Comparison of ENCODE assay signal across 12 cellular contexts in genomic region chr2:118974103-118974911, GRCh38. TPM values are rescaled to one million over a fixed set of nuclear protein-coding genes. Genes with fewer than 3 reads are reported as not detected.
DNase-seq lines count a peak whose midpoint lies in the region; ATAC-seq and TF ChIP-seq lines count a peak whose summit lies in the region.
"Had no signal": no experiment of that assay in that cellular context is flagged by ENCODE, and none has a peak within 500 bp of the region (broad histone marks: within the 10 kb centered on the region; RNA-seq: fewer than 3 reads in every experiment).

No MANE protein-coding gene starts in this region.

- DNase-seq in A172 (ENCODE audit: low spot score): peak; percentile 34
- DNase-seq in HFFc6: peak; percentile 12
- DNase-seq in adipocyte (ENCODE audit: low read depth): peak; percentile 3
- peak; percentile 66 for DNase-seq in islet precursor cell
- no peak for DNase-seq in activated naive CD8-positive, alpha-beta T cell treated with anti-CD3 and anti-CD28 coated beads, Interleukin-2, amount 50 U/mL, for 24 hours
- no peak for DNase-seq in dermis blood vessel endothelial cell
- DNase-seq in hepatic stellate cell (ENCODE audit: low spot score): no peak
- no peak for DNase-seq in midbrain (lab: John Stamatoyannopoulos, UW)

- H3K9me3 Mint-ChIP-seq in HFFc6: peaks cover 10% of the 10 kb centered on the region
- peaks cover 5% of the 10 kb centered on the region for H3K9me3 Mint-ChIP-seq in activated naive CD8-positive, alpha-beta T cell treated with anti-CD3 and anti-CD28 coated beads, Interleukin-2, amount 50 U/mL, for 24 hours

- ATAC-seq in activated naive CD8-positive, alpha-beta T cell treated with anti-CD3 and anti-CD28 coated beads, Interleukin-2, amount 50 U/mL, for 24 hours: no peak
- ATAC-seq: stimulated activated memory B cell treated with anti-CD40 and anti-IgM and Interleukin-4, amounts not matched to agents 10 μg/mL and 1 μg/mL and 100 μg/mL, for 72 hours had no signal

- H3K27ac Mint-ChIP-seq in HFFc6: no peak overlapping the region
- no peak overlapping the region for H3K27ac Mint-ChIP-seq in activated naive CD8-positive, alpha-beta T cell treated with anti-CD3 and anti-CD28 coated beads, Interleukin-2, amount 50 U/mL, for 24 hours
- H3K27ac Mint-ChIP-seq: stimulated activated memory B cell treated with anti-CD40 and anti-IgM and Interleukin-4, amounts not matched to agents 10 μg/mL and 1 μg/mL and 100 μg/mL, for 72 hours had no signal

- no peaks in the 10 kb centered on the region; the same call in 1 of the 2 replicates for H3K4me1 Mint-ChIP-seq in HFFc6 (ENCODE audit: low read depth)
- no peaks in the 10 kb centered on the region for H3K4me1 Mint-ChIP-seq in activated naive CD8-positive, alpha-beta T cell treated with anti-CD3 and anti-CD28 coated beads, Interleukin-2, amount 50 U/mL, for 24 hours
- H3K4me1 Mint-ChIP-seq: stimulated activated memory B cell treated with anti-CD40 and anti-IgM and Interleukin-4, amounts not matched to agents 10 μg/mL and 1 μg/mL and 100 μg/mL, for 72 hours had no signal

- H3K4me3 ChIP-seq in adipocyte (ENCODE audit: low read length): no peak overlapping the region
- H3K4me3 ChIP-seq: BLaER1 had no signal

- H3K27me3 Mint-ChIP-seq in HFFc6 (ENCODE audit: insufficient read depth): peaks cover 5% of the 10 kb centered on the region
- H3K27me3 Mint-ChIP-seq in activated naive CD8-positive, alpha-beta T cell treated with anti-CD3 and anti-CD28 coated beads, Interleukin-2, amount 50 U/mL, for 24 hours: peaks cover 8% of the 10 kb centered on the region

- H3K27me3 ChIP-seq in adipocyte (replicated peaks; ENCODE audit: control insufficient read depth, insufficient read depth, low read length): peaks cover 6% of the 10 kb centered on the region
- H3K27me3 ChIP-seq: BLaER1 had no signal

- no peak overlapping the region for H3K4me3 Mint-ChIP-seq in HFFc6
- no peak overlapping the region for H3K4me3 Mint-ChIP-seq in activated naive CD8-positive, alpha-beta T cell treated with anti-CD3 and anti-CD28 coated beads, Interleukin-2, amount 50 U/mL, for 24 hours
- H3K4me3 Mint-ChIP-seq: stimulated activated memory B cell treated with anti-CD40 and anti-IgM and Interleukin-4, amounts not matched to agents 10 μg/mL and 1 μg/mL and 100 μg/mL, for 72 hours had no signal

- H3K36me3 ChIP-seq in adipocyte (ENCODE audit: control insufficient read depth, insufficient read depth, low read length, severe bottlenecking): no peaks in the 10 kb centered on the region
- H3K36me3 ChIP-seq: BLaER1 had no signal

- TF ChIP-seq CTCF in HFFc6 (IDR thresholded peaks at IDR 0.05): no peak

- no peak overlapping the region for H3K9ac ChIP-seq in adipocyte (ENCODE audit: low read length)
- H3K9ac ChIP-seq: BLaER1, KMS-11 had no signal

- no peaks in the 10 kb centered on the region for H3K36me3 Mint-ChIP-seq in HFFc6 (ENCODE audit: low read depth)
- H3K36me3 Mint-ChIP-seq in activated naive CD8-positive, alpha-beta T cell treated with anti-CD3 and anti-CD28 coated beads, Interleukin-2, amount 50 U/mL, for 24 hours (ENCODE audit: low read depth): no peaks in the 10 kb centered on the region
- H3K36me3 Mint-ChIP-seq: stimulated activated memory B cell treated with anti-CD40 and anti-IgM and Interleukin-4, amounts not matched to agents 10 μg/mL and 1 μg/mL and 100 μg/mL, for 72 hours had no signal

- peaks cover 15% of the 10 kb centered on the region for H3K9me3 ChIP-seq in adipocyte (ENCODE audit: control insufficient read depth, low read length)
- H3K9me3 ChIP-seq: BLaER1 had no signal

- H3K4me1 ChIP-seq in adipocyte (ENCODE audit: control insufficient read depth, insufficient read depth, low read length): peaks cover 21% of the 10 kb centered on the region

RNA-seq across cellular contexts. Expression of gene MARCO, which starts 32.3 kb away (rescaled TPM):
- not detected in 2 replicates for total RNA-seq in A172 (2014; rRNA removed; shearing (Covaris generic))
- total RNA-seq in HFFc6 (2021; fragmentation: NEBNext Ultra II Directional; extraction: Animal tissue kit (Norgen Biotek cat#: 25700)): not detected
- total RNA-seq in dermis blood vessel endothelial cell: not detected in 2 replicates
- total RNA-seq: T-helper 1 cell treated with Interleukin-12 subunit alpha and Interleukin-12 subunit beta and Interleukin-4 antibody, amounts not matched to agents 30 ng/mL and 1 ng/mL, for 36 hours had no signal

Comparison
In these comparisons a context has a peak if more than half of its experiments do, and no peak if none do; other contexts are left out.
1. DNase-seq: peak in A172 (single experiment), HFFc6 (single experiment), adipocyte (single experiment) and islet precursor cell (single experiment); none in activated naive CD8-positive, alpha-beta T cell treated with anti-CD3 and anti-CD28 coated beads, Interleukin-2, amount 50 U/mL, for 24 hours (single experiment), dermis blood vessel endothelial cell (single experiment), hepatic stellate cell (single experiment) and midbrain (single experiment).